Comparison of ENCODE assay signal across 9 cellular contexts in genomic region chr4:68503462-68503861, GRCh38. TPM values are rescaled to one million over a fixed set of nuclear protein-coding genes. Genes with fewer than 3 reads are reported as not detected.
"Had no signal": no experiment of that assay in that cellular context is flagged by ENCODE, and none has a peak within 500 bp of the region (broad histone marks: within the 10 kb centered on the region; RNA-seq: fewer than 3 reads in every experiment).

No MANE protein-coding gene starts in this region.

RNA-seq across cellular contexts. Expression of gene TMPRSS11E, which starts 56.2 kb away (rescaled TPM):
- total RNA-seq: activated B cell treated with CpG ODN at 0.5 μM for 24 hours; activated CD4-positive, alpha-beta memory T cell treated with anti-CD3 and anti-CD28 coated beads for 36 hours; activated CD4-positive, alpha-beta memory T cell treated with anti-CD3 and anti-CD28 coated beads, Interleukin-2, amount 10 ng/mL, durations not matched to agents 7 days and 5 days; activated CD4-positive, alpha-beta T cell treated with anti-CD3 and anti-CD28 coated beads, Interleukin-2, amount 10 ng/mL, durations not matched to agents 24 days and 14 days; activated CD4-positive, alpha-beta T cell treated with anti-CD3 and anti-CD28 coated beads, Interleukin-2, amount 10 ng/mL, durations not matched to agents 7 days and 5 days; activated CD8-positive, alpha-beta T cell treated with anti-CD3 and anti-CD28 coated beads, Interleukin-2, amount 10 ng/mL, durations not matched to agents 7 days and 5 days; T-helper 1 cell treated with Interleukin-12 subunit alpha and Interleukin-12 subunit beta and Interleukin-4 antibody, amounts not matched to agents 30 ng/mL and 1 ng/mL, for 36 hours; T-helper 17 cell; T-helper 2 cell treated with Interferon-gamma antibody and Interleukin-4, amounts not matched to agents 100 ng/mL and 5 ng/mL, for 36 hours had no signal
